ENCODE assay signal across 21 cellular contexts in the genomic region with DNA sequence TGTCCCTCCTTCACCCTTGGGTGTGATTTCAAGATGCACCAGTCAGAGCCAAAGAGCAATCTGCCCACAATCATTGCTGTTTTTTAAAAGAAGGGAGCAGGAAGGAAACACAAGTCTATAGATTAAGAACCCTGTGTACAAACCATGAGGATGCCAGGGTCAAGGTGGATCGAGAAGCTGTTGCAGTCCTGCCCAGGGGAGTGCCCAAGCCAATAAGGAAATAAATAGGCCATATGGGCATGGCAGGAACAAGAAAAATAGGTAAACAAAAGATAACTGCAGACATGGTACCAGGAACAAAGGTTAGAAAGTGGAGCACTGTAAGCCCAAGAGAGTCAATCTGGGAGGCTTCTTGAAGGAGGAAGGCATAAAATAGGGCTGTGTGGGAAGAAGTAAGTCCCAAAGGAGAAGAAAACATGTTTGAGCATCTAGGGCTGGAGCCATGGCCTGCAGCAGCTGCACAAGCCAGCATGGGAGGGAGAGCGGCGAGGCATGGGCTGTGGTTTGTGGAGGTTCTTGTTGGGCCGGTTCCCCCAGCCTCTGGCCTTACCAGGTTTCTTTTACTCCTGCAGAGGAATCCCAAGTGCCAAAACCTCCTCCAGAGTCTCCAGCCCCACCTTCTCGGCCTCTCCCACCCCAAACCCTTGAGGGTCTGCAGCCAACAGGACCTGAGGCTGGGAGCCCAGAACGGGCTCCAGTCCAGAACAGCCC. TPM values are rescaled to one million over a fixed set of nuclear protein-coding genes. Genes with fewer than 3 reads are reported as not detected.
DNase-seq lines count a peak whose midpoint lies in the region; TF ChIP-seq lines count a peak whose summit lies in the region.
"Had no signal": no experiment of that assay in that cellular context is flagged by ENCODE, and none has a peak within 500 bp of the region (broad histone marks: within the 10 kb centered on the region; RNA-seq: fewer than 3 reads in every experiment).

No MANE protein-coding gene starts in this region.

- H4K20me1 ChIP-seq in BLaER1 (no peaks in the 10 kb centered on the region), Loucy (ENCODE audit: insufficient read depth, low read length, poor library complexity, severe bottlenecking) (no peaks in the 10 kb centered on the region)

- H3K27me3 ChIP-seq in BLaER1 (no peaks in the 10 kb centered on the region), Loucy (ENCODE audit: insufficient read depth, low read length, poor library complexity, severe bottlenecking) (no peaks in the 10 kb centered on the region), esophagus squamous epithelium (no peaks in the 10 kb centered on the region), prostate gland (replicated peaks; ENCODE audit: insufficient read depth) (no peaks in the 10 kb centered on the region)
- H3K27me3 ChIP-seq in CD8-positive, alpha-beta memory T cell (ENCODE audit: insufficient read depth, low read length, poor library complexity, severe bottlenecking), result no peaks in the 10 kb centered on the region

- H3K79me2 ChIP-seq in Loucy (ENCODE audit: insufficient read depth, low read length), result no peaks in the 10 kb centered on the region

- intact Hi-C loops in esophagus squamous epithelium (cut with DNase I) (no loop called here), prostate gland (cut with DNase I) (no loop called here)

- POLR2A ChIA-PET in CD8-positive, alpha-beta memory T cell (lab: Charles Lee), result no interaction called here

- no peaks in the 10 kb centered on the region for H3K9me3 Mint-ChIP-seq in CD8-positive, alpha-beta memory T cell
- H3K9me3 Mint-ChIP-seq: activated CD8-positive, alpha-beta T cell treated with anti-CD3 and anti-CD28 coated beads for 36 hours; HFFc6; memory B cell; nephron had no signal

- H3K4me2 ChIP-seq in BLaER1 (peak overlapping the region; percentile 71), Loucy (ENCODE audit: low read depth, low read length, poor library complexity, severe bottlenecking) (peak overlapping the region; percentile 27)
- H3K4me2 ChIP-seq: SK-N-SH had no signal

- H3F3A ChIP-seq in Loucy (ENCODE audit: low read depth), result peaks cover 2% of the 10 kb centered on the region; the same call in 1 of the 2 replicates

- TF ChIP-seq POLR2A in esophagus squamous epithelium (IDR thresholded peaks at IDR 0.05), result no peak
- TF ChIP-seq POLR2A in prostate gland (IDR thresholded peaks at IDR 0.05), result no peak

- peak overlapping the region; percentile 62; the same call in 1 of the 2 replicates for H3K27ac ChIP-seq in BLaER1
- peak overlapping the region; percentile 55 to 72 (median 68) for H3K27ac ChIP-seq in esophagus squamous epithelium
- H3K27ac ChIP-seq in prostate gland, result peak overlapping the region in 1 of 2 donors; percentile 4
- H3K27ac ChIP-seq in CD8-positive, alpha-beta memory T cell (ENCODE audit: low read depth, low read length), result no peak overlapping the region

- no peak overlapping the region for H3K4me3 Mint-ChIP-seq in CD8-positive, alpha-beta memory T cell
- H3K4me3 Mint-ChIP-seq: activated CD8-positive, alpha-beta T cell treated with anti-CD3 and anti-CD28 coated beads for 36 hours; HFFc6; memory B cell; nephron had no signal

- no peak overlapping the region for H3K4me3 ChIP-seq in BLaER1
- H3K4me3 ChIP-seq in Loucy (ENCODE audit: low read length, poor library complexity, severe bottlenecking), result no peak overlapping the region
- peak overlapping the region in 1 of 4 donors; percentile 13 for H3K4me3 ChIP-seq in esophagus squamous epithelium
- no peak overlapping the region for H3K4me3 ChIP-seq in prostate gland
- H3K4me3 ChIP-seq in CD8-positive, alpha-beta memory T cell (ENCODE audit: low read length), result no peak overlapping the region

- H3K4me1 ChIP-seq in BLaER1 (peaks cover 61% of the 10 kb centered on the region), Loucy (ENCODE audit: insufficient read depth, low read length, poor library complexity, severe bottlenecking) (peaks cover 55% of the 10 kb centered on the region), esophagus squamous epithelium (peaks cover 23 to 92% (median 39%) of the 10 kb centered on the region in 3 donors), prostate gland (replicated peaks) (no peaks in the 10 kb centered on the region)
- H3K4me1 ChIP-seq in CD8-positive, alpha-beta memory T cell (ENCODE audit: insufficient read depth, low read length), result peaks cover 14% of the 10 kb centered on the region

- TF ChIP-seq CTCF in Loucy (conservative IDR thresholded peaks at IDR 0.05; ENCODE audit: low read length) (no peak), esophagus squamous epithelium (IDR thresholded peaks at IDR 0.05) (no peak), prostate gland (IDR thresholded peaks at IDR 0.05) (no peak)

- CTCF ChIA-PET in CD8-positive, alpha-beta memory T cell (lab: Charles Lee), result interaction anchor here (1.2 to 1.7 kb wide), 2 partner anchors 63 to 72 kb away, joined by 3 to 5 read pairs; no protein-coding TSS in a partner anchor

- H3K9ac ChIP-seq in BLaER1 (peak overlapping the region; percentile 29; the same call in 1 of the 2 replicates), Loucy (ENCODE audit: low read depth, low read length, poor library complexity, severe bottlenecking) (peak overlapping the region; percentile 40)
- H3K9ac ChIP-seq: SK-N-SH had no signal

- peak overlapping the region; percentile 14; the same call in 1 of the 2 replicates for H2AFZ ChIP-seq in Loucy (ENCODE audit: low read length)

- WGBS in esophagus squamous epithelium, 2 donors, result 38 to 54% methylated on average over 1 to 3 of the region's 6 CpGs
- 36% methylated on average over 6 of the region's 6 CpGs for WGBS in prostate gland

- H3K27me3 Mint-ChIP-seq in CD8-positive, alpha-beta memory T cell, result peaks cover 8 to 12% of the 10 kb centered on the region in 2 donors

- peaks cover 16 to 40% (median 25%) of the 10 kb centered on the region in 3 donors for H3K4me1 Mint-ChIP-seq in CD8-positive, alpha-beta memory T cell

- H3K27ac Mint-ChIP-seq in CD8-positive, alpha-beta memory T cell, result peak overlapping the region in 1 of 8 donors; percentile 58
- H3K27ac Mint-ChIP-seq: activated CD8-positive, alpha-beta T cell treated with anti-CD3 and anti-CD28 coated beads for 36 hours; HFFc6; memory B cell had no signal

- H3K9me3 ChIP-seq in BLaER1 (no peaks in the 10 kb centered on the region), Loucy (ENCODE audit: insufficient read depth, low read depth, low read length) (no peaks in the 10 kb centered on the region), esophagus squamous epithelium (no peaks in the 10 kb centered on the region), prostate gland (no peaks in the 10 kb centered on the region)
- H3K9me3 ChIP-seq in CD8-positive, alpha-beta memory T cell (ENCODE audit: low read length), result no peaks in the 10 kb centered on the region
- H3K9me3 ChIP-seq: SK-N-SH had no signal

- no peaks in the 10 kb centered on the region for H3K36me3 Mint-ChIP-seq in CD8-positive, alpha-beta memory T cell
- H3K36me3 Mint-ChIP-seq: CD14-positive monocyte, memory B cell had no signal

- no peaks in the 10 kb centered on the region for H3K36me3 ChIP-seq in BLaER1
- H3K36me3 ChIP-seq in Loucy (ENCODE audit: insufficient read depth, low read length), result no peaks in the 10 kb centered on the region
- H3K36me3 ChIP-seq in esophagus squamous epithelium, result peaks cover 0 to 51% (median 13%) of the 10 kb centered on the region in 3 donors
- no peaks in the 10 kb centered on the region for H3K36me3 ChIP-seq in prostate gland
- no peaks in the 10 kb centered on the region for H3K36me3 ChIP-seq in CD8-positive, alpha-beta memory T cell (ENCODE audit: insufficient read depth, low read length)

- H3K9me2 ChIP-seq in Loucy (replicated peaks; ENCODE audit: low read depth, low read length), result no peaks in the 10 kb centered on the region
- H3K9me2 ChIP-seq: SK-N-SH had no signal

- DNase-seq in esophagus squamous epithelium (lab: John Stamatoyannopoulos, UW), result no peak
- DNase-seq in prostate gland (ENCODE audit: low spot score), result peak; percentile 84
- DNase-seq in epidermal melanocyte (ENCODE audit: insufficient read length, low spot score), result no peak
- no peak for DNase-seq in CD8-positive, alpha-beta memory T cell
- DNase-seq in NCI-H1436 (lab: John Stamatoyannopoulos, UW), result no peak
- no peak for DNase-seq in activated naive CD4-positive, alpha-beta T cell (lab: John Stamatoyannopoulos, UW)
- DNase-seq: ACHN; activated CD4-positive, CD25-positive, alpha-beta regulatory T cell; activated CD8-positive, alpha-beta T cell treated with anti-CD3 and anti-CD28 coated beads for 36 hours; HFFc6; NCI-H1930; SK-N-SH; stimulated activated CD4-positive, alpha-beta T cell treated with anti-CD3 and anti-CD28 coated beads, Interleukin-4, amount 100 ng/mL, for 4 hours had no signal

RNA-seq across cellular contexts. Expression of a gene that starts 13.6 kb away (rescaled TPM):
- total RNA-seq in esophagus squamous epithelium (100 to 1,000 TPM in 1 of 4 donors, 10 to 100 TPM in 3; 45.6 to 102 (median 58.4) TPM), prostate gland (10 to 100 TPM in 1 of 2 donors, 1 to 10 TPM in 1; 7.4 to 27.1 TPM)
- under 1 TPM; 0.09 to 0.24 TPM for total RNA-seq in CD8-positive, alpha-beta memory T cell
- 0.37 TPM for polyA plus RNA-seq in CD8-positive, alpha-beta memory T cell
- total RNA-seq: activated CD8-positive, alpha-beta T cell treated with anti-CD3 and anti-CD28 coated beads for 36 hours; HFFc6; pulmonary artery endothelial cell had no signal
- polyA plus RNA-seq: CD14-positive monocyte had no signal

RNA-seq across cellular contexts. Expression of a gene that starts 35.5 kb away (rescaled TPM):
- total RNA-seq in esophagus squamous epithelium, result 1 to 10 TPM in 1 of 4 donors, not detected in 3; 1.3 TPM
- total RNA-seq in prostate gland, result 1 to 10 TPM in 1 of 2 donors, not detected in 1; 1.2 TPM
- total RNA-seq in CD8-positive, alpha-beta memory T cell, result under 1 TPM; 0.18 to 0.44 TPM
- 34.0 TPM for polyA plus RNA-seq in CD8-positive, alpha-beta memory T cell
- total RNA-seq: cardiac septum, G401, HFFc6, pulmonary artery endothelial cell had no signal
- polyA plus RNA-seq: SK-N-SH had no signal

Comparison
In these comparisons a context has a peak if more than half of its experiments do, and no peak if none do; other contexts are left out.
1. RNA of a gene that starts 13.6 kb away (total RNA-seq): 45.6 to 102 TPM in esophagus squamous epithelium and 7.4 to 27.1 TPM in prostate gland; 0.09 to 0.24 TPM in CD8-positive, alpha-beta memory T cell; every median in the first group is over 4 times any median in the second.